Comparison of ENCODE assay signal across 8 cellular contexts in the genomic region with DNA sequence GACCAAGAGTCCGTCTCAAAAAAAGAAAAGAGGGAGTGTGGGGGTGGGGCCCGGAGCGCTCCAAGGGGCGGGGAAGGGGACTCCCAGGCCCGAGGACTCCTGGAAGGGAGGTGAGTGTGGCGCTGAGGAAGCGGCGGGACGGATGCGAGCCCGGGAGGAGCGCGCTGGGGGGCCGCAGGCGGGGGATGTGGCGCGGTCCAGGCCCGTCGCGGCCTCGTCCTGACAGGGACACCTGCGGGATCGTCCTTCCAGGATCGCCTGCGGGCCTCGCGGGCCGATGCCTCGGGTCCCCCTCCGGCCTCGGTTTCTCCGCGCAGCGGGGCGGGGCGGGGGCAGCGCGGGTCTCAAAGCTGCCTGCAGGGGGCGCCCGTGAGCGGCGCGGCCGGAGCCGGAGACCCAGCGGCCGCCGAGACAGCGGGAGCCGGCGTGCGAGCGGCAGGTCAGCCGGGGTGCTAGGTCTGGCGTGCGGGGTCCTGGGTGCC. TPM values are rescaled to one million over a fixed set of nuclear protein-coding genes. Genes with fewer than 3 reads are reported as not detected.
A peak's percentile ranks its signal among the peaks of the same experiment; 100 is the strongest.
DNase-seq lines count a peak whose midpoint lies in the region; ATAC-seq, FAIRE-seq and TF ChIP-seq lines count a peak whose summit lies in the region.

No MANE protein-coding gene starts in this region.

- H3K27ac ChIP-seq in hepatocyte, result no peak overlapping the region
- no peak overlapping the region for H3K27ac ChIP-seq in small intestine (ENCODE audit: low read depth in 1 of 2, low read length in 1 of 2)

- H4K20me1 ChIP-seq in hepatocyte (ENCODE audit: insufficient read depth, poor library complexity, severe bottlenecking), result no peaks in the 10 kb centered on the region

- H3K4me3 Mint-ChIP-seq in activated naive CD8-positive, alpha-beta T cell treated with anti-CD3 and anti-CD28 coated beads, Interleukin-2, amount 10 ng/mL, durations not matched to agents 7 days and 5 days, result peak overlapping the region; percentile 66

- peak; percentile 77 for TF ChIP-seq CTCF in hepatocyte (IDR thresholded peaks at IDR 0.05; ENCODE audit: poor library complexity)

- DNase-seq in SIG-M5 treated with dmso at 0.1 percent for 504 hours (lab: John Stamatoyannopoulos, UW; ENCODE audit: unreplicated experiment) (peak; percentile 20), SIG-M5 (lab: John Stamatoyannopoulos, UW) (no peak), hepatocyte (ENCODE audit: low spot score) (peak; percentile 73), small intestine (peak; percentile 36)
- peak; percentile 89 for DNase-seq in activated naive CD8-positive, alpha-beta T cell treated with anti-CD3 and anti-CD28 coated beads, Interleukin-2, amount 10 ng/mL, durations not matched to agents 7 days and 5 days

- no peak for FAIRE-seq in small intestine (lab: Jason Lieb, UNC)

- H3K4me2 ChIP-seq in hepatocyte, result peak overlapping the region; percentile 99

- peak overlapping the region; percentile 65 for H3K27ac Mint-ChIP-seq in activated naive CD8-positive, alpha-beta T cell treated with anti-CD3 and anti-CD28 coated beads, Interleukin-2, amount 10 ng/mL, durations not matched to agents 7 days and 5 days

- WGBS in hepatocyte (ENCODE audit: low lambda C conversion rate, missing lambda C conversion rate), result no CpG with 5 or more reads among the region's 56 CpGs
- 0 to 1% (median 0%) methylated on average over 26 to 56 of the region's 56 CpGs for WGBS in small intestine, 3 donors

- H3K36me3 Mint-ChIP-seq in activated naive CD8-positive, alpha-beta T cell treated with anti-CD3 and anti-CD28 coated beads, Interleukin-2, amount 10 ng/mL, durations not matched to agents 7 days and 5 days, result peaks cover 3% of the 10 kb centered on the region

- H3K4me3 ChIP-seq in hepatocyte (peak overlapping the region; percentile 70), small intestine (ENCODE audit: low read depth in 1 of 2, low read length in 2 of 2) (peak overlapping the region; percentile 50 to 62)

- H3K27me3 ChIP-seq in hepatocyte, result peaks cover 24% of the 10 kb centered on the region
- peaks cover 0 to 4% of the 10 kb centered on the region in 2 donors for H3K27me3 ChIP-seq in small intestine (ENCODE audit: control insufficient read depth in 2 of 2, insufficient read depth in 2 of 2, low read length in 2 of 2)

- H3K4me1 Mint-ChIP-seq in activated naive CD8-positive, alpha-beta T cell treated with anti-CD3 and anti-CD28 coated beads, Interleukin-2, amount 10 ng/mL, durations not matched to agents 7 days and 5 days, result peaks cover 30% of the 10 kb centered on the region

- no peaks in the 10 kb centered on the region for H3K9me2 ChIP-seq in hepatocyte (replicated peaks; ENCODE audit: insufficient read depth)

- no peaks in the 10 kb centered on the region for H3K36me3 ChIP-seq in hepatocyte (replicated peaks; ENCODE audit: insufficient read depth, low read depth)
- H3K36me3 ChIP-seq in small intestine (ENCODE audit: control insufficient read depth in 2 of 2, insufficient read depth in 2 of 2, low read length in 2 of 2), result no peaks in the 10 kb centered on the region

- no peaks in the 10 kb centered on the region for H3K27me3 Mint-ChIP-seq in activated naive CD8-positive, alpha-beta T cell treated with anti-CD3 and anti-CD28 coated beads, Interleukin-2, amount 10 ng/mL, durations not matched to agents 7 days and 5 days

- H2AFZ ChIP-seq in hepatocyte, result peak overlapping the region; percentile 63

- H3K9me3 Mint-ChIP-seq in activated naive CD8-positive, alpha-beta T cell treated with anti-CD3 and anti-CD28 coated beads, Interleukin-2, amount 10 ng/mL, durations not matched to agents 7 days and 5 days, result no peaks in the 10 kb centered on the region

- POLR2A ChIA-PET in activated naive CD8-positive, alpha-beta T cell treated with anti-CD3 and anti-CD28 coated beads, Interleukin-2, amount 10 ng/mL, durations not matched to agents 7 days and 5 days (lab: Charles Lee), result interaction anchor here (1.4 to 7.1 kb wide), 2 partner anchors 9 to 12 kb away, joined by 3 to 54 read pairs; no protein-coding TSS in a partner anchor

- H3K4me1 ChIP-seq in hepatocyte (ENCODE audit: insufficient read depth) (peaks cover 8% of the 10 kb centered on the region), small intestine (ENCODE audit: control insufficient read depth in 2 of 2, insufficient read depth in 1 of 2, low read depth in 1 of 2, low read length in 1 of 2) (peaks cover 2 to 5% of the 10 kb centered on the region in 2 donors)

- ATAC-seq in SK-N-SH treated with all-trans-retinoic acid at 6 μM for 48 hours, result peak; percentile 69
- peak; percentile 19 for ATAC-seq in activated naive CD8-positive, alpha-beta T cell treated with anti-CD3 and anti-CD28 coated beads, Interleukin-2, amount 10 ng/mL, durations not matched to agents 7 days and 5 days (ENCODE audit: low read depth)
- ATAC-seq in GM18909 (IDR thresholded peaks at IDR 0.05; ENCODE audit: poor library complexity, unreplicated experiment), result no peak
- no peak for ATAC-seq in GM21360 (IDR thresholded peaks at IDR 0.05; ENCODE audit: unreplicated experiment)

- H3K9me3 ChIP-seq in hepatocyte (ENCODE audit: low read depth) (no peaks in the 10 kb centered on the region), small intestine (ENCODE audit: control insufficient read depth, low read depth) (no peaks in the 10 kb centered on the region)

- no peaks in the 10 kb centered on the region for H3K79me2 ChIP-seq in hepatocyte

TF ChIP-seq in SK-N-SH treated with all-trans-retinoic acid at 6 μM for 48 hours, 23 proteins besides CTCF, POLR2A, EP300 and RAD21:
- no peak for TF ChIP-seq SNAI2 (CRISPR knock-in tag; IDR thresholded peaks at IDR 0.05)
- no peak for TF ChIP-seq TOX (CRISPR knock-in tag; IDR thresholded peaks at IDR 0.05; ENCODE audit: borderline replicate concordance)
- peak; percentile 17; the same call in 1 of the 2 replicates for TF ChIP-seq ZNF70 (CRISPR knock-in tag; IDR thresholded peaks at IDR 0.05)
- TF ChIP-seq ESRRG (CRISPR knock-in tag; IDR thresholded peaks at IDR 0.05), result no peak
- TF ChIP-seq ISL1 (CRISPR knock-in tag; IDR thresholded peaks at IDR 0.05), result no peak
TF ChIP-seq in SK-N-SH treated with all-trans-retinoic acid at 6 μM for 48 hours: peak in this region for 1.

RNA-seq across cellular contexts. Expression of a gene that starts 3.8 kb away (rescaled TPM):
- 10 to 100 TPM; 29.1 to 30.3 TPM for total RNA-seq in activated naive CD8-positive, alpha-beta T cell treated with anti-CD3 and anti-CD28 coated beads, Interleukin-2, amount 10 ng/mL, durations not matched to agents 7 days and 5 days
- total RNA-seq in hepatocyte, result 1.2 and 2.0 TPM in 2 replicates
- polyA plus RNA-seq in hepatocyte, result 3.3 and 4.0 TPM in 2 replicates
- 1 to 10 TPM in 2 of 3 donors, under 1 TPM in 1; 0.67 to 3.2 (median 1.9) TPM for polyA plus RNA-seq in small intestine

Comparison
In these comparisons a context has a peak if more than half of its experiments do, and no peak if none do; other contexts are left out.
1. ATAC-seq: peak in SK-N-SH treated with all-trans-retinoic acid at 6 μM for 48 hours (single experiment) and activated naive CD8-positive, alpha-beta T cell treated with anti-CD3 and anti-CD28 coated beads, Interleukin-2, amount 10 ng/mL, durations not matched to agents 7 days and 5 days (single experiment); none in GM18909 (single experiment) and GM21360 (single experiment).
2. RNA of a gene that starts 3.8 kb away (total RNA-seq): 29.1 to 30.3 TPM in activated naive CD8-positive, alpha-beta T cell treated with anti-CD3 and anti-CD28 coated beads, Interleukin-2, amount 10 ng/mL, durations not matched to agents 7 days and 5 days; 1.2 to 2.0 TPM in hepatocyte; every median in the first group is over 10 times any median in the second.